ENCODE assay signal across 13 cellular contexts in genomic region chr1:157965584-157965983, GRCh38. TPM values are rescaled to one million over a fixed set of nuclear protein-coding genes. Genes with fewer than 3 reads are reported as not detected.
DNase-seq lines count a peak whose midpoint lies in the region; ATAC-seq, FAIRE-seq and TF ChIP-seq lines count a peak whose summit lies in the region.
"Had no signal": no experiment of that assay in that cellular context is flagged by ENCODE, and none has a peak within 500 bp of the region (broad histone marks: within the 10 kb centered on the region; RNA-seq: fewer than 3 reads in every experiment).

No MANE protein-coding gene starts in this region.

- H3K9me3 ChIP-seq in Caco-2, result no peaks in the 10 kb centered on the region
- H3K9me3 ChIP-seq in Peyer's patch, result no peaks in the 10 kb centered on the region
- no peaks in the 10 kb centered on the region for H3K9me3 ChIP-seq in hepatocyte (ENCODE audit: low read depth)
- no peaks in the 10 kb centered on the region for H3K9me3 ChIP-seq in pancreas
- peaks cover 0 to 3% (median 0%) of the 10 kb centered on the region in 4 donors for H3K9me3 ChIP-seq in sigmoid colon

- peak; percentile 31 to 83 for DNase-seq in Caco-2
- DNase-seq in Peyer's patch, result no peak
- DNase-seq in hepatocyte (ENCODE audit: low spot score), result peak; percentile 59
- DNase-seq in pancreas, result peak in 1 of 6 donors; percentile 20
- no peak for DNase-seq in activated T-cell treated with anti-CD3 and anti-CD28 coated beads for 4 hours
- DNase-seq in activated naive CD4-positive, alpha-beta T cell treated with anti-CD3 and anti-CD28 coated beads, Interleukin-2, amount 50 U/mL, for 72 hours (ENCODE audit: low spot score in 2 of 2), result no peak
- DNase-seq in sigmoid colon, result no peak
- DNase-seq: DMS79, NCI-H1048, NCI-H1436 treated with DMSO at 0.1 percent for 48 hours, NCI-H2081 treated with DMSO at 0.1 percent for 48 hours, NCI-H510A treated with DMSO at 0.1 percent for 48 hours had no signal

- peaks cover 32% of the 10 kb centered on the region for H3K4me1 ChIP-seq in Caco-2
- peaks cover 0 to 36% (median 0%) of the 10 kb centered on the region in 4 donors for H3K4me1 ChIP-seq in Peyer's patch
- H3K4me1 ChIP-seq in hepatocyte (ENCODE audit: insufficient read depth), result peaks cover 44% of the 10 kb centered on the region
- H3K4me1 ChIP-seq in pancreas, result peaks cover 0 to 15% (median 13%) of the 10 kb centered on the region in 3 donors
- peaks cover 0 to 32% (median 25%) of the 10 kb centered on the region in 4 donors for H3K4me1 ChIP-seq in sigmoid colon

- no peaks in the 10 kb centered on the region for H4K20me1 ChIP-seq in hepatocyte (ENCODE audit: insufficient read depth, poor library complexity, severe bottlenecking)

- no peaks in the 10 kb centered on the region for H3K27me3 Mint-ChIP-seq in Caco-2 (ENCODE audit: insufficient read depth, unreplicated experiment)

- ATAC-seq in pancreas (no peak), GM21447 (IDR thresholded peaks at IDR 0.05; ENCODE audit: unreplicated experiment) (no peak)
- no peak for ATAC-seq in activated naive CD4-positive, alpha-beta T cell treated with anti-CD3 and anti-CD28 coated beads, Interleukin-2, amount 50 U/mL, for 72 hours

- no peaks in the 10 kb centered on the region for H3K27me3 ChIP-seq in Caco-2 (replicated peaks; ENCODE audit: control insufficient read depth, insufficient read depth, low read length)
- H3K27me3 ChIP-seq in Peyer's patch, result no peaks in the 10 kb centered on the region
- H3K27me3 ChIP-seq in hepatocyte, result no peaks in the 10 kb centered on the region
- no peaks in the 10 kb centered on the region for H3K27me3 ChIP-seq in pancreas
- H3K27me3 ChIP-seq in sigmoid colon, result no peaks in the 10 kb centered on the region

- no peak overlapping the region for H2AFZ ChIP-seq in hepatocyte

- H3K36me3 ChIP-seq in Caco-2 (ENCODE audit: control insufficient read depth, insufficient read depth, low read length) (no peaks in the 10 kb centered on the region), Peyer's patch (no peaks in the 10 kb centered on the region), hepatocyte (replicated peaks; ENCODE audit: insufficient read depth, low read depth) (no peaks in the 10 kb centered on the region), pancreas (no peaks in the 10 kb centered on the region), sigmoid colon (no peaks in the 10 kb centered on the region)

- no peak for TF ChIP-seq POLR2A in Peyer's patch (IDR thresholded peaks at IDR 0.05)
- TF ChIP-seq POLR2A in sigmoid colon (IDR thresholded peaks at IDR 0.05), result no peak

- 37% methylated on average over 8 of the region's 8 CpGs for WGBS in hepatocyte (ENCODE audit: low lambda C conversion rate, missing lambda C conversion rate)
- WGBS in pancreas, 2 donors, result 40 to 43% methylated on average over 8 of the region's 8 CpGs
- 39 to 73% methylated on average over 8 of the region's 8 CpGs for WGBS in sigmoid colon, 2 donors

- H3K79me2 ChIP-seq in hepatocyte, result no peaks in the 10 kb centered on the region

- H3K27ac Mint-ChIP-seq in Caco-2 (ENCODE audit: unreplicated experiment), result peak overlapping the region; percentile 68
- no peak overlapping the region for H3K27ac Mint-ChIP-seq in activated naive CD4-positive, alpha-beta T cell treated with anti-CD3 and anti-CD28 coated beads, Interleukin-2, amount 50 U/mL, for 72 hours

- no peak overlapping the region for H3K4me3 ChIP-seq in Caco-2 (ENCODE audit: low read depth, low read length)
- H3K4me3 ChIP-seq in Peyer's patch, result no peak overlapping the region
- no peak overlapping the region for H3K4me3 ChIP-seq in hepatocyte
- no peak overlapping the region for H3K4me3 ChIP-seq in pancreas
- no peak overlapping the region for H3K4me3 ChIP-seq in sigmoid colon

- no peaks in the 10 kb centered on the region for H3K9me2 ChIP-seq in hepatocyte (replicated peaks; ENCODE audit: insufficient read depth)

- no peak overlapping the region for H3K4me2 ChIP-seq in hepatocyte

- peaks cover 38% of the 10 kb centered on the region for H3K4me1 Mint-ChIP-seq in Caco-2 (ENCODE audit: low read depth, unreplicated experiment)

- FAIRE-seq in pancreas (lab: Jason Lieb, UNC), result no peak

- H3K4me3 Mint-ChIP-seq in Caco-2 (ENCODE audit: unreplicated experiment), result peak overlapping the region; percentile 14

- intact Hi-C loops in Caco-2 (cut with micrococcal nuclease; ENCODE audit: unreplicated experiment), result no loop called here
- intact Hi-C loops in pancreas (cut with DNase I), result loop anchor here in 1 of 3 donors (2.0 kb wide), 1 partner anchor 25 kb away; no protein-coding TSS in a partner anchor
- intact Hi-C loops in sigmoid colon (cut with DNase I), result loop anchor here (10.0 kb wide), 2 partner anchors 1039 to 1109 kb away; partner anchors contain the start of genes AIM2 and IFI16

- POLR2A ChIA-PET in Caco-2 (lab: Charles Lee), result no interaction called here

- BruUV-seq in Caco-2 (replicated peaks; lab: Mats Ljungman, UMichigan), result TSS peak; percentile 53

- no peak for TF ChIP-seq EP300 in sigmoid colon (IDR thresholded peaks at IDR 0.05)

- CTCF ChIA-PET in Caco-2 (lab: Charles Lee), result interaction anchor here (0.9 to 7.4 kb wide), 5 partner anchors 27 to 1107 kb away, joined by 3 to 106 read pairs (median 3); no protein-coding TSS in a partner anchor

- H3K27ac ChIP-seq in Peyer's patch (peak overlapping the region in 3 of 4 donors; percentile 54 to 82 (median 72)), hepatocyte (peak overlapping the region; percentile 88), pancreas (peak overlapping the region; percentile 43 to 76 (median 56)), sigmoid colon (peak overlapping the region in 2 of 4 donors; percentile 50 to 58)

- H3K36me3 Mint-ChIP-seq in Caco-2 (ENCODE audit: insufficient read depth, unreplicated experiment), result no peaks in the 10 kb centered on the region
- no peaks in the 10 kb centered on the region for H3K36me3 Mint-ChIP-seq in activated naive CD4-positive, alpha-beta T cell treated with anti-CD3 and anti-CD28 coated beads, Interleukin-2, amount 50 U/mL, for 72 hours

- TF ChIP-seq CTCF in Caco-2 (IDR thresholded peaks at IDR 0.05; ENCODE audit: insufficient read depth in 1 of 2, low read depth in 1 of 2, low read length in 1 of 2, severe bottlenecking in 1 of 2, unreplicated experiment in 1 of 2) (no peak), Peyer's patch (IDR thresholded peaks at IDR 0.05) (no peak), hepatocyte (IDR thresholded peaks at IDR 0.05; ENCODE audit: poor library complexity) (no peak), pancreas (IDR thresholded peaks at IDR 0.05) (no peak), sigmoid colon (IDR thresholded peaks at IDR 0.05) (no peak)

- no peaks in the 10 kb centered on the region for H3K9me3 Mint-ChIP-seq in Caco-2 (ENCODE audit: unreplicated experiment)
- H3K9me3 Mint-ChIP-seq in activated naive CD4-positive, alpha-beta T cell treated with anti-CD3 and anti-CD28 coated beads, Interleukin-2, amount 50 U/mL, for 72 hours, result no peaks in the 10 kb centered on the region

RNA-seq across cellular contexts. Expression of gene KIRREL1, which starts 27.9 kb away (rescaled TPM):
- total RNA-seq in Caco-2 (2022) (41.5 and 45.4 TPM in 2 replicates), Peyer's patch (10 to 100 TPM in 3 of 4 donors, 1 to 10 TPM in 1; 2.8 to 29.7 (median 11.1) TPM), hepatocyte (33.5 and 47.1 TPM in 2 replicates), pancreas (10 to 100 TPM in 1 of 6 donors, 1 to 10 TPM in 5; 1.9 to 13.0 (median 4.9) TPM), sigmoid colon (10 to 100 TPM; 29.0 to 57.0 (median 44.0) TPM)
- polyA plus RNA-seq in hepatocyte (14.8 and 20.4 TPM in 2 replicates), pancreas (1 to 10 TPM; 2.5 to 3.8 TPM), sigmoid colon (10 to 100 TPM in 1 of 3 donors, 1 to 10 TPM in 1, under 1 TPM in 1; 0.92 to 11.5 (median 1.8) TPM)
- total RNA-seq in activated naive CD4-positive, alpha-beta T cell treated with anti-CD3 and anti-CD28 coated beads, Interleukin-2, amount 50 U/mL, for 72 hours, result under 1 TPM in 1 of 2 donors, not detected in 1; 0.08 TPM

Comparison
In these comparisons a context has a peak if more than half of its experiments do, and no peak if none do; other contexts are left out.
1. DNase-seq: peak in Caco-2 (2 of 2) and hepatocyte (single experiment); none in Peyer's patch (0 of 3), activated T-cell treated with anti-CD3 and anti-CD28 coated beads for 4 hours (single experiment), activated naive CD4-positive, alpha-beta T cell treated with anti-CD3 and anti-CD28 coated beads, Interleukin-2, amount 50 U/mL, for 72 hours (0 of 2) and sigmoid colon (single experiment).